1 cellular context compared by ENCODE assay signal in the genomic region with DNA sequence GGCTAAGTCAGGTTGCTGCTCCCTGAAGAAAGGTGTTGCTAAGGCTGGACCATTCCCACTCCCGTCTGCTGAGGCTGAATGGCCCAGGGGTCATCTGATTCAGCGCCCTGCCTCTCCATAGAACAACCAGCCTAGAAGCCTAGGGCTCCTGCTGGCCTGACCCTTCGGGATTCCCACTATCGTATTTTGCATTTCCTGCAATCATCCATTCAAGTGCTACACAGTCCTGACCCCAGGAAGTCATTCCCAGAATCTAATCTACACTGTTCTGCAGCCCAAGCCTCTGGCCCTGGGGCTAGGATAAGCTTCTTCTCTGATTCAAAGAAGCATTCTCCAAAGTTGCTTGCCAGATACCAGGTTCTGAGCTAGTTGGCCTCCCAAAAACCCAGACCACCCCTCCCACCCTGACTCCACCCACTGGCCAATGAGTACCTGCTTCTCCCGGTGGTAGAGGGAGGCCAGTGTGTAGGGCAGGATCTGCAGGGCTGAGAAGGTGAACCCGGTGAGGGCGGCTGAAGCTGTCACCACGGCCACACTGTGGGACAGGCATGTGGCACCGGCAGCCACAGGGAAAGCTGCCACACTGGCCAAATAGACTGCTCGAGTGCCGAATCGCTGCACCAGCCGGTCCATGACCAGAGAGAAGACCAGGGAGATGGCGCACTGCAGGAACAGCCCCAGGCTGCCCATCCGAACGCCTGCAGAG.
TF ChIP-seq lines count a peak whose summit lies in the region.

No MANE protein-coding gene starts in this region.

TF ChIP-seq in HEK293, 187 proteins besides CTCF, POLR2A, EP300 and RAD21:
- no peak for TF ChIP-seq OVOL3 (tag by site-specific recombination; IDR thresholded peaks at IDR 0.05)
- TF ChIP-seq ZNF341 (tag by site-specific recombination; IDR thresholded peaks at IDR 0.05; ENCODE audit: low read depth) = peak; percentile 53; the same call in 1 of the 2 replicates
- TF ChIP-seq ZXDB (tag by site-specific recombination; IDR thresholded peaks at IDR 0.05) = no peak
- TF ChIP-seq ZNF18 (tag by site-specific recombination; IDR thresholded peaks at IDR 0.05) = no peak
TF ChIP-seq in HEK293: peak in this region for 1.
